1 cellular context compared by ENCODE assay signal in genomic region chr5:177372534-177372896, GRCh38.
TF ChIP-seq lines count a peak whose summit lies in the region.

No MANE protein-coding gene starts in this region.

TF ChIP-seq in SK-N-SH, 30 proteins besides CTCF, POLR2A, EP300 and RAD21:
- TF ChIP-seq CHD2 (IDR thresholded peaks at IDR 0.05; ENCODE audit: low read length, partially characterized antibody) (no peak), MXI1 (IDR thresholded peaks at IDR 0.05; ENCODE audit: low read depth, low read length) (no peak), TCF12 (IDR thresholded peaks at IDR 0.05) (no peak), YY1 (IDR thresholded peaks at IDR 0.05; ENCODE audit: low read depth) (no peak), REST (IDR thresholded peaks at IDR 0.05; ENCODE audit: low read depth, low read length) (no peak), RXRA (IDR thresholded peaks at IDR 0.05; ENCODE audit: borderline replicate concordance, low read depth) (no peak), RFX5 (IDR thresholded peaks at IDR 0.05; ENCODE audit: low read length) (no peak), RCOR1 (IDR thresholded peaks at IDR 0.05; ENCODE audit: low read length) (no peak), EZH2phosphoT487 (IDR thresholded peaks at IDR 0.05; ENCODE audit: borderline replicate concordance, low read depth) (no peak), POLR2AphosphoS5 (IDR thresholded peaks at IDR 0.05; ENCODE audit: low read depth, low read length) (no peak), JUND (IDR thresholded peaks at IDR 0.05) (no peak), GATA2 (CRISPR knock-in tag; IDR thresholded peaks at IDR 0.05) (no peak), NFIC (IDR thresholded peaks at IDR 0.05; ENCODE audit: borderline replicate concordance) (no peak), FOSL2 (IDR thresholded peaks at IDR 0.05; ENCODE audit: borderline replicate concordance, low read depth) (no peak), SMC3 (IDR thresholded peaks at IDR 0.05; ENCODE audit: low read depth, low read length) (no peak), ZBTB33 (IDR thresholded peaks at IDR 0.05; ENCODE audit: borderline replicate concordance, low read depth) (no peak), FOXM1 (IDR thresholded peaks at IDR 0.05; ENCODE audit: low read depth) (no peak), TEAD4 (IDR thresholded peaks at IDR 0.05; ENCODE audit: borderline replicate concordance, insufficient read depth) (no peak), FOXJ3 (CRISPR knock-in tag; IDR thresholded peaks at IDR 0.05) (no peak)
- TF ChIP-seq, protein P1, sequence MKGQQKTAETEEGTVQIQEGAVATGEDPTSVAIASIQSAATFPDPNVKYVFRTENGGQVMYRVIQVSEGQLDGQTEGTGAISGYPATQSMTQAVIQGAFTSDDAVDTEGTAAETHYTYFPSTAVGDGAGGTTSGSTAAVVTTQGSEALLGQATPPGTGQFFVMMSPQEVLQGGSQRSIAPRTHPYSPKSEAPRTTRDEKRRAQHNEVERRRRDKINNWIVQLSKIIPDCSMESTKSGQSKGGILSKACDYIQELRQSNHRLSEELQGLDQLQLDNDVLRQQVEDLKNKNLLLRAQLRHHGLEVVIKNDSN (IDR thresholded peaks at IDR 0.05; ENCODE audit: borderline replicate concordance, low read depth): no peak
TF ChIP-seq in SK-N-SH: peak in this region for 0.
